8 cellular contexts compared by ENCODE assay signal in genomic region chr18:51195602-51196115, GRCh38. TPM values are rescaled to one million over a fixed set of nuclear protein-coding genes. Genes with fewer than 3 reads are reported as not detected.
DNase-seq lines count a peak whose midpoint lies in the region; ATAC-seq and TF ChIP-seq lines count a peak whose summit lies in the region.

No MANE protein-coding gene starts in this region.

- H3K36me3 ChIP-seq in ectodermal cell (ENCODE audit: control insufficient read depth, insufficient read depth, low read length) (no peaks in the 10 kb centered on the region), thyroid gland (no peaks in the 10 kb centered on the region)

- H3K4me1 ChIP-seq in ectodermal cell (ENCODE audit: control insufficient read depth, insufficient read depth, low read length), result peaks cover 15% of the 10 kb centered on the region
- H3K4me1 ChIP-seq in thyroid gland, result peaks cover 21 to 35% of the 10 kb centered on the region in 2 donors

- no peaks in the 10 kb centered on the region for H3K9me3 Mint-ChIP-seq in mesothelial cell of epicardium

- intact Hi-C loops in thyroid gland (cut with DNase I), result no loop called here

- peak overlapping the region; percentile 88 for H3K27ac ChIP-seq in ectodermal cell (ENCODE audit: insufficient read depth, low read depth, low read length, poor library complexity, severe bottlenecking)
- H3K27ac ChIP-seq in thyroid gland, result peak overlapping the region; percentile 94 to 96 (median 95)

- no peaks in the 10 kb centered on the region for H3K27me3 Mint-ChIP-seq in mesothelial cell of epicardium (ENCODE audit: low read depth)

- no peak for ATAC-seq in GM19455 (IDR thresholded peaks at IDR 0.05; ENCODE audit: unreplicated experiment)

- 0% methylated on average over 10 of the region's 10 CpGs for WGBS in ectodermal cell, 2 experiments
- 0 to 1% methylated on average over 10 of the region's 10 CpGs for WGBS in thyroid gland, 2 donors

- TF ChIP-seq CTCF in mesothelial cell of epicardium (IDR thresholded peaks at IDR 0.05; ENCODE audit: unreplicated experiment) (no peak), thyroid gland (IDR thresholded peaks at IDR 0.05) (no peak)

- H3K9me3 ChIP-seq in ectodermal cell (ENCODE audit: control insufficient read depth, low read length) (no peaks in the 10 kb centered on the region), thyroid gland (no peaks in the 10 kb centered on the region)

- H3K27me3 ChIP-seq in ectodermal cell (ENCODE audit: control insufficient read depth, insufficient read depth, low read length, poor library complexity, severe bottlenecking) (no peaks in the 10 kb centered on the region), thyroid gland (no peaks in the 10 kb centered on the region)

- no peaks in the 10 kb centered on the region for H3K36me3 Mint-ChIP-seq in mesothelial cell of epicardium

- peak overlapping the region; percentile 73 for H3K27ac Mint-ChIP-seq in mesothelial cell of epicardium

- H3K4me1 Mint-ChIP-seq in mesothelial cell of epicardium, result peaks cover 38% of the 10 kb centered on the region

- H3K4me3 ChIP-seq in ectodermal cell (ENCODE audit: insufficient read depth, low read depth, low read length), result peak overlapping the region; percentile 86
- H3K4me3 ChIP-seq in thyroid gland (replicated peaks in 1 of 3), result peak overlapping the region; percentile 43 to 78 (median 74)

- TF ChIP-seq POLR2A in thyroid gland (IDR thresholded peaks at IDR 0.05), result peak in 1 of 2 donors; percentile 51

- peak in 4 of 6 experiments; percentile 10 to 46 (median 31) for DNase-seq in stimulated activated naive CD4-positive, alpha-beta T cell (lab: John Stamatoyannopoulos, UW)
- DNase-seq in stimulated activated naive CD4-positive, alpha-beta T cell treated with Interleukin-2 at 50 U/mL for 16 hours (lab: John Stamatoyannopoulos, UW), result no peak
- DNase-seq in NCI-H2107 (lab: John Stamatoyannopoulos, UW) (peak; percentile 75), UCSD-AML1 (lab: John Stamatoyannopoulos, UW; ENCODE audit: unreplicated experiment) (peak; percentile 30), mesothelial cell of epicardium (ENCODE audit: low spot score in 2 of 2, unreplicated experiment in 2 of 2) (no peak), thyroid gland (peak; percentile 35 to 41)

- peak overlapping the region; percentile 98 for H3K4me3 Mint-ChIP-seq in mesothelial cell of epicardium

RNA-seq across cellular contexts. Expression of gene MEX3C, which starts 1.8 kb away (rescaled TPM):
- 86.1 TPM for polyA plus RNA-seq in ectodermal cell (2013, experiment 1 of 4)
- 89.6 TPM for polyA plus RNA-seq in ectodermal cell (2013, experiment 2 of 4)
- 76.9 TPM for polyA plus RNA-seq in ectodermal cell (2013, experiment 3 of 4)
- polyA plus RNA-seq in ectodermal cell (2013, experiment 4 of 4), result 78.3 TPM
- total RNA-seq in mesothelial cell of epicardium (88.9 to 94.2 TPM (median 92.5 TPM) in 3 replicates), thyroid gland (10 to 100 TPM; 30.6 to 44.7 (median 33.2) TPM)

Comparison
In these comparisons a context has a peak if more than half of its experiments do, and no peak if none do; other contexts are left out.
1. DNase-seq: peak in stimulated activated naive CD4-positive, alpha-beta T cell (4 of 6), NCI-H2107 (single experiment), UCSD-AML1 (single experiment) and thyroid gland (2 of 2); none in stimulated activated naive CD4-positive, alpha-beta T cell treated with Interleukin-2 at 50 U/mL for 16 hours (single experiment) and mesothelial cell of epicardium (0 of 2).